18 cellular contexts compared by ENCODE assay signal in genomic region chr3:171371354-171371753, GRCh38.
DNase-seq lines count a peak whose midpoint lies in the region; ATAC-seq, FAIRE-seq and TF ChIP-seq lines count a peak whose summit lies in the region.
"Had no signal": no experiment of that assay in that cellular context is flagged by ENCODE, and none has a peak within 500 bp of the region (broad histone marks: within the 10 kb centered on the region; RNA-seq: fewer than 3 reads in every experiment).

No MANE protein-coding gene starts in this region.

- H3K27me3 ChIP-seq in PC-3 (ENCODE audit: low read length) (no peaks in the 10 kb centered on the region), right atrium auricular region (no peaks in the 10 kb centered on the region), adrenal gland (no peaks in the 10 kb centered on the region)

- H3K4me1 Mint-ChIP-seq in brain, result peaks cover 48% of the 10 kb centered on the region

- no peak for FAIRE-seq in GM12891 (lab: Jason Lieb, UNC)

- no peaks in the 10 kb centered on the region for H3K36me3 ChIP-seq in PC-3 (ENCODE audit: low read depth, low read length)
- H3K36me3 ChIP-seq in right atrium auricular region, result no peaks in the 10 kb centered on the region
- H3K36me3 ChIP-seq in adrenal gland (replicated peaks in 1 of 2), result no peaks in the 10 kb centered on the region

- H3K9me3 ChIP-seq in PC-3 (ENCODE audit: low read length), result no peaks in the 10 kb centered on the region
- no peaks in the 10 kb centered on the region for H3K9me3 ChIP-seq in right atrium auricular region
- no peaks in the 10 kb centered on the region for H3K9me3 ChIP-seq in adrenal gland (replicated peaks in 1 of 3)

- no peak overlapping the region for H3K4me3 Mint-ChIP-seq in brain

- CTCF ChIA-PET in PC-3 (lab: Charles Lee), result no interaction called here

- POLR2A ChIA-PET in PC-3 (lab: Charles Lee; ENCODE audit: unreplicated experiment), result no interaction called here

- H3K27ac ChIP-seq in PC-3 (ENCODE audit: low read length), result no peak overlapping the region
- no peak overlapping the region for H3K27ac ChIP-seq in right atrium auricular region
- H3K27ac ChIP-seq in adrenal gland, result no peak overlapping the region

- DNase-seq in PC-3 (peak; percentile 26), left colon (no peak), T-helper 2 cell (no peak), right atrium auricular region (ENCODE audit: low spot score) (no peak), GM12891 (ENCODE audit: insufficient read length, low spot score) (no peak), adrenal gland (no peak)
- DNase-seq: C1 segment of cervical spinal cord, Calu3, H7, KBM-7, NCI-H1105 treated with DMSO at 0.1 percent for 48 hours, NCI-H146, NCI-H1930, NCI-H2107, NCI-H774, RPMI8226, SHP77 had no signal

- no peak overlapping the region for H3K9ac ChIP-seq in PC-3 (ENCODE audit: low read length)

- no peaks in the 10 kb centered on the region for H3K79me2 ChIP-seq in PC-3 (ENCODE audit: low read length)

- H3K9me3 Mint-ChIP-seq in brain, result no peaks in the 10 kb centered on the region

- H2AFZ ChIP-seq in PC-3 (ENCODE audit: low read length), result no peak overlapping the region

- no peak overlapping the region for H3K4me2 ChIP-seq in PC-3 (ENCODE audit: low read length)

- peaks cover 17% of the 10 kb centered on the region for H3K36me3 Mint-ChIP-seq in brain

- H3K27me3 Mint-ChIP-seq in brain, result no peaks in the 10 kb centered on the region

- TF ChIP-seq POLR2A in GM12891 (IDR thresholded peaks at IDR 0.05; ENCODE audit: low read depth, low read length) (no peak), adrenal gland (IDR thresholded peaks at IDR 0.05) (no peak)

- BruUV-seq in PC-3 (replicated peaks; lab: Mats Ljungman, UMichigan), result no TSS peak

- peak overlapping the region in 3 of 5 experiments; percentile 33 to 46 (median 36) for H3K27ac Mint-ChIP-seq in brain

- intact Hi-C loops in PC-3 (cut with micrococcal nuclease) (loop anchor here (5.0 kb wide), 1 partner anchor 91 kb away; the partner anchor contains the start of gene TNIK), left colon (cut with DNase I, micrococcal nuclease) (no loop called here), adrenal gland (cut with DNase I) (no loop called here)

- H3K9me2 ChIP-seq in PC-3 (replicated peaks; ENCODE audit: low read length), result no peaks in the 10 kb centered on the region

- ATAC-seq in PC-3, result no peak
- ATAC-seq in left colon, result peak; percentile 93

- no peak for TF ChIP-seq CTCF in PC-3 (conservative IDR thresholded peaks at IDR 0.05; ENCODE audit: low read depth, low read length)
- TF ChIP-seq CTCF in brain (conservative IDR thresholded peaks at IDR 0.05), result no peak
- TF ChIP-seq CTCF in right atrium auricular region (IDR thresholded peaks at IDR 0.05), result no peak
- TF ChIP-seq CTCF in adrenal gland (IDR thresholded peaks at IDR 0.05), result no peak

- peaks cover 28% of the 10 kb centered on the region for H3K4me1 ChIP-seq in PC-3 (ENCODE audit: insufficient read depth, low read length)
- H3K4me1 ChIP-seq in right atrium auricular region, result peaks cover 0 to 31% of the 10 kb centered on the region in 2 donors
- peaks cover 3 to 23% of the 10 kb centered on the region in 2 donors for H3K4me1 ChIP-seq in adrenal gland (replicated peaks in 1 of 2)

- no peaks in the 10 kb centered on the region for H4K20me1 ChIP-seq in PC-3 (ENCODE audit: low read length)

- WGBS in adrenal gland, 4 donors, result 86 to 93% (median 89%) methylated on average over 3 of the region's 3 CpGs

- H3K4me3 ChIP-seq in PC-3 (ENCODE audit: low read length) (no peak overlapping the region), right atrium auricular region (no peak overlapping the region), adrenal gland (no peak overlapping the region)

- peaks cover 7% of the 10 kb centered on the region for H3F3A ChIP-seq in PC-3 (ENCODE audit: low read length, unreplicated experiment)

TF ChIP-seq in GM12891, 5 proteins besides CTCF, POLR2A, EP300 and RAD21:
- no peak for TF ChIP-seq POU2F2 (IDR thresholded peaks at IDR 0.05; ENCODE audit: low read depth, low read length)
- no peak for TF ChIP-seq PAX5 (IDR thresholded peaks at IDR 0.05; ENCODE audit: insufficient read depth, low read length, severe bottlenecking)
- no peak for TF ChIP-seq SPI1 (IDR thresholded peaks at IDR 0.05; ENCODE audit: low read depth, low read length)
- no peak for TF ChIP-seq TAF1 (IDR thresholded peaks at IDR 0.05; ENCODE audit: low read depth, low read length)
- no peak for TF ChIP-seq POLR2AphosphoS5 (IDR thresholded peaks at IDR 0.05; ENCODE audit: low read depth, low read length)
